1 cellular context compared by ENCODE assay signal in the genomic region with DNA sequence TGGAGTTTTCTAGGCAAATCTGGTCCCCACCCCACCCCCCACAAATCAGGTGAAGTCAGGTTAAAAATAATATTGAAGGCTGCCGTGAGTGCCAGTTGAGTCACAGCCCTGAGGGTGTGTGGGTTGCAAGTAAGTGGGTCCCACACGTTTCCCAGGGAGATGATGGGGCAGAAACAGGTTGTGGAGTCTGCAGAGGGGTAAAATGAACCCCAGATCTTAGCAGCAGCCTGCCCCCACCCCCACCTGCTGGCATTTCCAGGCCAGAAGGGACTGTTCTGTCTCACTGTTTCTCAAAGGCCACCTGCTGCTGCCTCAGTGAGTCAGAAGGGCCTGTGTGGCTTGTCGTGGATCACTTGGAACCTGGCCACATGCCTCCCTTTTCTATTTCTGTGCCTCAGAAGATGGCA.
TF ChIP-seq lines count a peak whose summit lies in the region.

No MANE protein-coding gene starts in this region.

TF ChIP-seq in HCT116, 20 proteins besides CTCF, POLR2A, EP300 and RAD21 (continued from another document):
- no peak for TF ChIP-seq ELF1 (IDR thresholded peaks at IDR 0.05; ENCODE audit: borderline replicate concordance, low read depth)
